In genomic region chr22:41367039-41367679, GRCh38 we compare ENCODE assay signal across 8 cellular contexts. TPM values are rescaled to one million over a fixed set of nuclear protein-coding genes. Genes with fewer than 3 reads are reported as not detected.
DNase-seq lines count a peak whose midpoint lies in the region; ATAC-seq, FAIRE-seq and TF ChIP-seq lines count a peak whose summit lies in the region.

No MANE protein-coding gene starts in this region.

- no peaks in the 10 kb centered on the region for H3F3A ChIP-seq in MM.1S (ENCODE audit: insufficient read depth, low read length)

- ATAC-seq in left lobe of liver (peak; percentile 85), GM19463 (IDR thresholded peaks at IDR 0.05; ENCODE audit: unreplicated experiment) (no peak), HG02623 (IDR thresholded peaks at IDR 0.05; ENCODE audit: unreplicated experiment) (no peak)
- ATAC-seq in stimulated activated naive CD8-positive, alpha-beta T cell treated with anti-CD3 and anti-CD28 coated beads, Interleukin-15, Interleukin-2, amounts not matched to agents 100 U/mL and 50 U/mL, for 24 hours = peak; percentile 22

- DNase-seq in D721Med (ENCODE audit: insufficient read length, low spot score) (no peak), MM.1S (no peak), RPMI8226 (peak; percentile 96), coronary artery (ENCODE audit: low spot score) (peak; percentile 97), left lobe of liver (ENCODE audit: low spot score) (peak; percentile 99)
- peak; percentile 20 for DNase-seq in stimulated activated naive CD8-positive, alpha-beta T cell treated with anti-CD3 and anti-CD28 coated beads, Interleukin-15, Interleukin-2, amounts not matched to agents 100 U/mL and 50 U/mL, for 24 hours

- 0 out of 2 replicates have a peak, but pooled peaks cover 4% of the 10 kb centered on the region for H3K27me3 ChIP-seq in MM.1S (replicated peaks; ENCODE audit: insufficient read depth, low read length)

- no peaks in the 10 kb centered on the region for H3K9me3 ChIP-seq in MM.1S (replicated peaks; ENCODE audit: insufficient read depth, low read length)

- peak overlapping the region; percentile 39; the same call in 1 of the 2 replicates for H2AFZ ChIP-seq in MM.1S (ENCODE audit: low read length)

- H3K4me3 ChIP-seq in MM.1S (ENCODE audit: low read length) = no peak overlapping the region
- peak overlapping the region; percentile 69 for H3K4me3 ChIP-seq in coronary artery

- H3K27ac ChIP-seq in MM.1S (ENCODE audit: low read length) (no peak overlapping the region), coronary artery (peak overlapping the region; percentile 71 to 82)

- TF ChIP-seq CTCF in D721Med (IDR thresholded peaks at IDR 0.05; ENCODE audit: insufficient read depth, missing control alignments) (peak; percentile 31), MM.1S (IDR thresholded peaks at IDR 0.05; ENCODE audit: low read length) (no peak), coronary artery (IDR thresholded peaks at IDR 0.05) (no peak)

- no peaks in the 10 kb centered on the region for H3K79me2 ChIP-seq in MM.1S (ENCODE audit: low read length)

- H3K4me1 ChIP-seq in MM.1S (ENCODE audit: low read length) = no peaks in the 10 kb centered on the region

- no peak for FAIRE-seq in D721Med (lab: Jason Lieb, UNC)

- H3K9ac ChIP-seq in MM.1S (ENCODE audit: low read length) = no peak overlapping the region

- no peaks in the 10 kb centered on the region for H3K9me2 ChIP-seq in MM.1S (replicated peaks; ENCODE audit: insufficient read depth, low read length)

- H4K20me1 ChIP-seq in MM.1S (ENCODE audit: insufficient read depth, low read length) = no peaks in the 10 kb centered on the region

- H3K36me3 ChIP-seq in MM.1S (replicated peaks; ENCODE audit: insufficient read depth, low read length) = no peaks in the 10 kb centered on the region

- H3K4me2 ChIP-seq in MM.1S (ENCODE audit: low read depth, low read length) = peak overlapping the region; percentile 28; the same call in 1 of the 2 replicates

RNA-seq across cellular contexts. Expression of gene TEF, which starts 14.6 kb away (rescaled TPM):
- 26.3 TPM for total RNA-seq in left lobe of liver

Comparison
In these comparisons a context has a peak if more than half of its experiments do, and no peak if none do; other contexts are left out.
1. DNase-seq: peak in RPMI8226 (single experiment), coronary artery (single experiment), left lobe of liver (single experiment) and stimulated activated naive CD8-positive, alpha-beta T cell treated with anti-CD3 and anti-CD28 coated beads, Interleukin-15, Interleukin-2, amounts not matched to agents 100 U/mL and 50 U/mL, for 24 hours (single experiment); none in D721Med (single experiment) and MM.1S (single experiment).
2. ATAC-seq: peak in left lobe of liver (single experiment) and stimulated activated naive CD8-positive, alpha-beta T cell treated with anti-CD3 and anti-CD28 coated beads, Interleukin-15, Interleukin-2, amounts not matched to agents 100 U/mL and 50 U/mL, for 24 hours (single experiment); none in GM19463 (single experiment) and HG02623 (single experiment).